27 cellular contexts compared by ENCODE assay signal in genomic region chr20:427849-428657, GRCh38. TPM values are rescaled to one million over a fixed set of nuclear protein-coding genes. Genes with fewer than 3 reads are reported as not detected.
"Had no signal": no experiment of that assay in that cellular context is flagged by ENCODE, and none has a peak within 500 bp of the region (broad histone marks: within the 10 kb centered on the region; RNA-seq: fewer than 3 reads in every experiment).

No MANE protein-coding gene starts in this region.

- H3K79me2 ChIP-seq: hepatocyte had no signal

- FAIRE-seq: pancreas, urothelium cell line had no signal

- H3K4me2 ChIP-seq: hepatocyte, SK-N-SH had no signal

- H3K36me3 ChIP-seq: breast epithelium had no signal

- H3K4me1 ChIP-seq: ascending aorta, breast epithelium, foreskin keratinocyte, pancreas, transverse colon had no signal

- H3K9me3 ChIP-seq: adrenal gland, ascending aorta, breast epithelium, pancreas, SK-N-SH, transverse colon had no signal

- H3K4me1 Mint-ChIP-seq: endodermal cell had no signal

- H3K27me3 ChIP-seq: adrenal gland, ascending aorta, breast epithelium, foreskin keratinocyte, hepatocyte, pancreas, transverse colon had no signal

- H3K27ac Mint-ChIP-seq: activated naive CD4-positive, alpha-beta T cell treated with anti-CD3 and anti-CD28 coated beads, Interleukin-2, amount 50 U/mL, for 24 hours; activated T-cell treated with anti-CD3 and anti-CD28 coated beads, Interleukin-2, amount 50 U/mL, for 72 hours; endodermal cell; naive B cell had no signal

- H3K4me3 Mint-ChIP-seq: activated naive CD4-positive, alpha-beta T cell treated with anti-CD3 and anti-CD28 coated beads, Interleukin-2, amount 50 U/mL, for 24 hours; activated T-cell treated with anti-CD3 and anti-CD28 coated beads, Interleukin-2, amount 50 U/mL, for 72 hours; endodermal cell; immature natural killer cell had no signal

- H3K27me3 Mint-ChIP-seq: activated naive CD4-positive, alpha-beta T cell treated with anti-CD3 and anti-CD28 coated beads, Interleukin-2, amount 50 U/mL, for 24 hours; naive B cell had no signal

- H3K9me3 Mint-ChIP-seq: activated naive CD4-positive, alpha-beta T cell treated with anti-CD3 and anti-CD28 coated beads, Interleukin-2, amount 50 U/mL, for 24 hours; activated T-cell treated with anti-CD3 and anti-CD28 coated beads, Interleukin-2, amount 50 U/mL, for 72 hours; endodermal cell; immature natural killer cell; naive B cell had no signal

- H3K4me3 ChIP-seq: adrenal gland, ascending aorta, breast epithelium, coronary artery, hepatocyte, lung, pancreas, transverse colon had no signal

- DNase-seq: activated CD4-positive, alpha-beta T cell treated with anti-CD3 and anti-CD28 coated beads for 1 hour; activated CD4-positive, alpha-beta T cell treated with anti-CD3 and anti-CD28 coated beads, Interleukin-2, amount 50 U/mL, for 4 hours; activated CD8-positive, alpha-beta memory T cell treated with anti-CD3 and anti-CD28 coated beads for 24 hours; activated CD8-positive, alpha-beta memory T cell treated with anti-CD3 and anti-CD28 coated beads, Interleukin-2, amount 50 U/mL, for 48 hours; activated effector memory CD4-positive, alpha-beta T cell treated with anti-CD3 and anti-CD28 coated beads, Interleukin-2, amount 50 U/mL, for 16 hours; activated T-cell treated with anti-CD3 and anti-CD28 coated beads, Interleukin-2, amount 50 U/mL, for 72 hours; adrenal gland; cerebellar nuclear complex; foreskin keratinocyte; immature natural killer cell; naive B cell; right cardiac atrium; SK-N-SH; stimulated activated CD4-positive, alpha-beta T cell treated with anti-CD3 and anti-CD28 coated beads, Interleukin-12 subunit alpha, Interleukin-12 subunit beta, amount 100 ng/mL, for 4 hours; stimulated activated CD4-positive, alpha-beta T cell treated with anti-CD3 and anti-CD28 coated beads, Interleukin-1b, Interleukin-23, amount 100 ng/mL, for 48 hours; transverse colon; WERI-Rb-1 had no signal

- H2AFZ ChIP-seq: hepatocyte had no signal

- ATAC-seq: activated T-cell treated with anti-CD3 and anti-CD28 coated beads, Interleukin-2, amount 50 U/mL, for 72 hours; foreskin keratinocyte; left lobe of liver; pancreas; right cardiac atrium had no signal

- H3K27ac ChIP-seq: adrenal gland, ascending aorta, breast epithelium, coronary artery, foreskin keratinocyte, hepatocyte, pancreas, transverse colon, WERI-Rb-1 had no signal

RNA-seq across cellular contexts. Expression of gene TRIB3, which starts 47.5 kb away (rescaled TPM):
- total RNA-seq: ascending aorta had no signal
